Comparison of ENCODE assay signal across 8 cellular contexts in the genomic region with DNA sequence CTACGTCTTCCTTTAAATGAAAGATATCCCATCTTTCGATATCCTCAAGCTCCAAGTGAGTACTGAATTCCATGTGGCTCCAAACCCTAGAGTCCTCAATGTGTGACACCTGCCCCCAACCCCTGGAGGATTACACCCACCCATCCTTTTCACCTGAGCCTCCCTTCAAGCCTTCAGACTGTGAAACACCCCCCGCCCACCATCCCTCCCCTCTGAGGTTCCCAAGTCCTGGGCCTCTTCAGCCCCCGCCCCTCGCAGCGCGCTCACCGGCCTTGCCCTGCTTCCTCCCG. TPM values are rescaled to one million over a fixed set of nuclear protein-coding genes. Genes with fewer than 3 reads are reported as not detected.
DNase-seq lines count a peak whose midpoint lies in the region; ATAC-seq and TF ChIP-seq lines count a peak whose summit lies in the region.

No MANE protein-coding gene starts in this region.

- no peak for ATAC-seq in HG02759 (IDR thresholded peaks at IDR 0.05; ENCODE audit: unreplicated experiment)

- H3K36me3 Mint-ChIP-seq in brain (peaks cover 15% of the 10 kb centered on the region), type B pancreatic cell (peaks cover 16% of the 10 kb centered on the region)

- H3K9me3 Mint-ChIP-seq in brain (no peaks in the 10 kb centered on the region), type B pancreatic cell (no peaks in the 10 kb centered on the region)

- H3K27me3 ChIP-seq in Karpas-422 (ENCODE audit: low read length) (no peaks in the 10 kb centered on the region), mucosa of rectum (ENCODE audit: control insufficient read depth in 2 of 2, insufficient read depth in 2 of 2, low read length in 2 of 2) (no peaks in the 10 kb centered on the region)

- no peak overlapping the region for H2AFZ ChIP-seq in Karpas-422 (ENCODE audit: low read length)

- H3K27ac Mint-ChIP-seq in brain, result peak overlapping the region; percentile 95 to 98 (median 97)
- H3K27ac Mint-ChIP-seq in type B pancreatic cell, result peak overlapping the region; percentile 94

- peak overlapping the region; percentile 95 to 98 (median 97) for H3K4me3 Mint-ChIP-seq in brain
- peak overlapping the region; percentile 97 for H3K4me3 Mint-ChIP-seq in type B pancreatic cell

- no peaks in the 10 kb centered on the region for H3K9me2 ChIP-seq in Karpas-422 (replicated peaks; ENCODE audit: insufficient read depth, low read length)

- H3K36me3 ChIP-seq in Karpas-422 (ENCODE audit: insufficient read depth, low read length), result peaks cover 8% of the 10 kb centered on the region; the same call in 1 of the 2 replicates
- peaks cover 28 to 43% of the 10 kb centered on the region in 2 donors for H3K36me3 ChIP-seq in mucosa of rectum (ENCODE audit: control insufficient read depth in 2 of 2, insufficient read depth in 2 of 2, low read length in 2 of 2)

- intact Hi-C loops in posterior cingulate gyrus (cut with DNase I), result loop anchor here (5.0 kb wide), 3 partner anchors 36 to 121 kb away; no protein-coding TSS in a partner anchor

- H3K27me3 Mint-ChIP-seq in brain (no peaks in the 10 kb centered on the region), type B pancreatic cell (no peaks in the 10 kb centered on the region)

- DNase-seq in AG10803 (ENCODE audit: low read depth), result no peak
- no peak for DNase-seq in Karpas-422
- DNase-seq in type B pancreatic cell (ENCODE audit: extremely low spot score, unreplicated experiment), result no peak
- DNase-seq in inferior parietal cortex (ENCODE audit: extremely low spot score), result no peak
- DNase-seq in posterior cingulate gyrus, result no peak

- peak overlapping the region; percentile 72 for H3K4me3 ChIP-seq in AG10803 (ENCODE audit: low read length)
- H3K4me3 ChIP-seq in Karpas-422 (ENCODE audit: low read length), result peak overlapping the region; percentile 93
- peak overlapping the region; percentile 86 to 88 for H3K4me3 ChIP-seq in mucosa of rectum (ENCODE audit: low read length in 2 of 2)

- H3K4me2 ChIP-seq in Karpas-422 (ENCODE audit: low read depth, low read length, poor library complexity, severe bottlenecking), result peak overlapping the region; percentile 89

- peaks cover 32% of the 10 kb centered on the region for H3K79me2 ChIP-seq in Karpas-422 (ENCODE audit: low read length)

- H3K4me1 ChIP-seq in Karpas-422 (ENCODE audit: low read length) (peaks cover 32% of the 10 kb centered on the region), mucosa of rectum (ENCODE audit: control insufficient read depth in 2 of 2, insufficient read depth in 2 of 2, low read length in 2 of 2) (peaks cover 29 to 31% of the 10 kb centered on the region in 2 donors)

- no peaks in the 10 kb centered on the region for H4K20me1 ChIP-seq in Karpas-422 (ENCODE audit: insufficient read depth, low read depth, low read length)

- TF ChIP-seq CTCF in AG10803 (conservative IDR thresholded peaks at IDR 0.05; ENCODE audit: low read length) (no peak), brain (conservative IDR thresholded peaks at IDR 0.05) (no peak), type B pancreatic cell (conservative IDR thresholded peaks at IDR 0.05) (no peak)

- H3K9ac ChIP-seq in Karpas-422 (ENCODE audit: low read length), result peak overlapping the region; percentile 98
- H3K9ac ChIP-seq in mucosa of rectum (ENCODE audit: low read depth in 1 of 2, low read length in 2 of 2), result peak overlapping the region; percentile 86 to 94

- H3K27ac ChIP-seq in Karpas-422 (ENCODE audit: low read length) (peak overlapping the region; percentile 87), mucosa of rectum (ENCODE audit: low read depth in 2 of 2, low read length in 2 of 2) (peak overlapping the region; percentile 98)

- no peaks in the 10 kb centered on the region for H3K9me3 ChIP-seq in Karpas-422 (ENCODE audit: low read length)
- H3K9me3 ChIP-seq in mucosa of rectum (ENCODE audit: control insufficient read depth in 2 of 2, low read length in 2 of 2), result no peaks in the 10 kb centered on the region

- H3K4me1 Mint-ChIP-seq in brain (peaks cover 54% of the 10 kb centered on the region), type B pancreatic cell (ENCODE audit: unreplicated experiment) (peaks cover 37% of the 10 kb centered on the region)

RNA-seq across cellular contexts. Expression of gene PYGO2, which starts 0.4 kb away (rescaled TPM):
- 37.3 and 44.4 TPM in 2 replicates for total RNA-seq in Karpas-422 (2014; rRNA removed; shearing (Covaris generic); ENCODE audit: low replicate concordance)
- 63.7 TPM for polyA plus RNA-seq in brain (ENCODE audit: insufficient read depth, low read depth, low replicate concordance)
- 48.1 and 49.0 TPM in 2 replicates for total RNA-seq in type B pancreatic cell (ENCODE audit: low replicate concordance)

RNA-seq across cellular contexts. Expression of gene PBXIP1, which starts 5.3 kb away (rescaled TPM):
- 26.1 and 55.8 TPM in 2 replicates for total RNA-seq in Karpas-422 (2014; rRNA removed; shearing (Covaris generic); ENCODE audit: low replicate concordance)
- 117 TPM for polyA plus RNA-seq in brain (ENCODE audit: insufficient read depth, low read depth, low replicate concordance)
- 57.3 and 65.8 TPM in 2 replicates for total RNA-seq in type B pancreatic cell (ENCODE audit: low replicate concordance)

RNA-seq across cellular contexts. Expression of gene SHC1, which starts 9.4 kb away (rescaled TPM):
- total RNA-seq in Karpas-422 (2014; rRNA removed; shearing (Covaris generic); ENCODE audit: low replicate concordance), result 27.8 and 35.3 TPM in 2 replicates
- 38.3 TPM for polyA plus RNA-seq in brain (ENCODE audit: insufficient read depth, low read depth, low replicate concordance)
- total RNA-seq in type B pancreatic cell (ENCODE audit: low replicate concordance), result 65.3 and 87.8 TPM in 2 replicates

RNA-seq across cellular contexts. Expression of gene CKS1B, which starts 13.3 kb away (rescaled TPM):
- total RNA-seq in Karpas-422 (2014; rRNA removed; shearing (Covaris generic); ENCODE audit: low replicate concordance), result 110 and 225 TPM in 2 replicates
- polyA plus RNA-seq in brain (ENCODE audit: insufficient read depth, low read depth, low replicate concordance), result 183 TPM
- total RNA-seq in type B pancreatic cell (ENCODE audit: low replicate concordance), result 58.8 and 119 TPM in 2 replicates

RNA-seq across cellular contexts. Expression of gene FLAD1, which starts 22.0 kb away (rescaled TPM):
- total RNA-seq in Karpas-422 (2014; rRNA removed; shearing (Covaris generic); ENCODE audit: low replicate concordance), result 48.7 and 57.3 TPM in 2 replicates
- polyA plus RNA-seq in brain (ENCODE audit: insufficient read depth, low read depth, low replicate concordance), result 47.9 TPM
- 51.4 and 59.0 TPM in 2 replicates for total RNA-seq in type B pancreatic cell (ENCODE audit: low replicate concordance)
